In genomic region chr17:3609689-3610088, GRCh38 we compare ENCODE assay signal across 25 cellular contexts. TPM values are rescaled to one million over a fixed set of nuclear protein-coding genes. Genes with fewer than 3 reads are reported as not detected.
DNase-seq lines count a peak whose midpoint lies in the region; ATAC-seq, FAIRE-seq and TF ChIP-seq lines count a peak whose summit lies in the region.
"Had no signal": no experiment of that assay in that cellular context is flagged by ENCODE, and none has a peak within 500 bp of the region (broad histone marks: within the 10 kb centered on the region; RNA-seq: fewer than 3 reads in every experiment).

No MANE protein-coding gene starts in this region.

- TF ChIP-seq POLR2A in IMR-90 (IDR thresholded peaks at IDR 0.05; ENCODE audit: low read depth, low read length) = no peak
- no peak for TF ChIP-seq POLR2A in K562 (conservative IDR thresholded peaks at IDR 0.05)

- H3K14ac ChIP-seq in IMR-90 (replicated peaks; ENCODE audit: low read depth, low read length) (no peak overlapping the region), neuronal stem cell (ENCODE audit: low read length) (peak overlapping the region; percentile 10)

- H2AK5ac ChIP-seq in IMR-90 (ENCODE audit: low read depth, low read length) (no peak overlapping the region), neuronal stem cell (ENCODE audit: low read depth, low read length) (no peak overlapping the region)

- intact Hi-C loops in IMR-90 (cut with micrococcal nuclease) = no loop called here
- intact Hi-C loops in K562 (cut with micrococcal nuclease) = loop anchor here (10.0 kb wide), 1 partner anchor 85 kb away; the partner anchor contains the start of gene P2RX5

- TF ChIP-seq RAD21 in IMR-90 (IDR thresholded peaks at IDR 0.05; ENCODE audit: low read length) (no peak), K562 (CRISPR knock-in tag; conservative IDR thresholded peaks at IDR 0.05 in 1 of 2, IDR thresholded peaks at IDR 0.05 in 1 of 2) (no peak)

- H3K79me2 ChIP-seq in K562 (ENCODE audit: control insufficient read depth, insufficient read depth, low read length) = no peaks in the 10 kb centered on the region

- no peaks in the 10 kb centered on the region for H3K4me1 ChIP-seq in IMR-90 (ENCODE audit: control insufficient read depth, insufficient read depth, low read length)
- no peaks in the 10 kb centered on the region for H3K4me1 ChIP-seq in K562 (replicated peaks in 1 of 2; ENCODE audit: control insufficient read depth in 2 of 2, insufficient read depth in 2 of 2, low read length in 2 of 2)
- H3K4me1 ChIP-seq in neuronal stem cell (ENCODE audit: control insufficient read depth in 2 of 2, insufficient read depth in 1 of 2, low read depth in 1 of 2, low read length in 2 of 2) = no peaks in the 10 kb centered on the region
- H3K4me1 ChIP-seq: A549; BE2C; BLaER1 treated with 17β-estradiol and CSF1 and Interleukin-3, amounts not matched to agents 10 nM and 100 nM had no signal

- H4K20me1 ChIP-seq in IMR-90 (ENCODE audit: insufficient read depth, low read length) (no peaks in the 10 kb centered on the region), K562 (replicated peaks; ENCODE audit: control insufficient read depth, insufficient read depth, low read length) (no peaks in the 10 kb centered on the region)

- H4K8ac ChIP-seq in IMR-90 (ENCODE audit: low read depth in 2 of 2, low read length in 2 of 2) = no peak overlapping the region
- H4K8ac ChIP-seq in neuronal stem cell (ENCODE audit: low read depth, low read length) = no peak overlapping the region

- peaks cover 35% of the 10 kb centered on the region for H3K36me3 ChIP-seq in IMR-90 (ENCODE audit: control insufficient read depth, insufficient read depth, low read length)
- H3K36me3 ChIP-seq in K562 (ENCODE audit: control insufficient read depth, insufficient read depth, low read length) = peaks cover 23% of the 10 kb centered on the region; the same call in 2 of the 3 replicates
- peaks cover 38 to 83% of the 10 kb centered on the region in 2 donors for H3K36me3 ChIP-seq in neuronal stem cell (replicated peaks in 1 of 2; ENCODE audit: control insufficient read depth in 2 of 2, insufficient read depth in 2 of 2, low read length in 2 of 2)
- H3K36me3 ChIP-seq: BE2C had no signal

- H2BK15ac ChIP-seq in IMR-90 (ENCODE audit: low read depth, low read length) (no peak overlapping the region), neuronal stem cell (ENCODE audit: low read length) (no peak overlapping the region)

- no TSS peak for BruUV-seq in IMR-90 (replicated peaks; lab: Mats Ljungman, UMichigan)
- BruUV-seq in K562 (replicated peaks; lab: Mats Ljungman, UMichigan) = no TSS peak

- no peak overlapping the region for H3K4me3 ChIP-seq in IMR-90 (ENCODE audit: insufficient read depth, low read depth, low read length)
- no peak overlapping the region for H3K4me3 ChIP-seq in K562
- H3K4me3 ChIP-seq in neuronal stem cell (ENCODE audit: low read length in 2 of 2) = no peak overlapping the region
- H3K4me3 ChIP-seq: A549; BLaER1 treated with 17β-estradiol and CSF1 and Interleukin-3, amounts not matched to agents 10 nM and 100 nM; GM12878; GM23248 had no signal

- no peaks in the 10 kb centered on the region for H3K9me3 ChIP-seq in IMR-90 (ENCODE audit: control insufficient read depth, insufficient read depth, low read length)
- H3K9me3 ChIP-seq in K562 (replicated peaks; ENCODE audit: control insufficient read depth, insufficient read depth, low read depth, low read length) = no peaks in the 10 kb centered on the region
- H3K9me3 ChIP-seq in neuronal stem cell (replicated peaks in 1 of 2; ENCODE audit: control insufficient read depth in 2 of 2, insufficient read depth in 1 of 2, low read depth in 1 of 2, low read length in 2 of 2) = peaks cover 0 to 3% of the 10 kb centered on the region in 2 donors
- H3K9me3 ChIP-seq: A549; BE2C; BLaER1 treated with 17β-estradiol and CSF1 and Interleukin-3, amounts not matched to agents 10 nM and 100 nM had no signal

- H3K79me1 ChIP-seq in IMR-90 (ENCODE audit: low read depth in 1 of 2, low read length in 2 of 2) = peaks cover 0 to 3% of the 10 kb centered on the region in 2 experiments; a peak in 2 of 4 replicates
- peaks cover 3% of the 10 kb centered on the region for H3K79me1 ChIP-seq in neuronal stem cell (ENCODE audit: low read depth, low read length)

- no peak overlapping the region for H3K4me2 ChIP-seq in IMR-90 (ENCODE audit: low read depth, low read length)
- H3K4me2 ChIP-seq in K562 (ENCODE audit: insufficient read depth, low read length) = no peak overlapping the region
- no peak overlapping the region for H3K4me2 ChIP-seq in neuronal stem cell (ENCODE audit: insufficient read depth, low read length, poor library complexity, severe bottlenecking)
- H3K4me2 ChIP-seq: A549; BLaER1 treated with 17β-estradiol and CSF1 and Interleukin-3, amounts not matched to agents 10 nM and 100 nM had no signal

- H2BK120ac ChIP-seq in IMR-90 (ENCODE audit: low read depth, low read length) (no peak overlapping the region), neuronal stem cell (ENCODE audit: low read depth, low read length) (no peak overlapping the region)

- CTCF ChIA-PET in IMR-90 (lab: Yijun Ruan, JAX) = no interaction called here
- CTCF ChIA-PET in K562 (lab: Yijun Ruan, JAX; ENCODE audit: low intra/inter-chr PET ratio) = no interaction called here

- H3K4ac ChIP-seq in IMR-90 (ENCODE audit: low read depth, low read length) = no peak overlapping the region
- no peak overlapping the region for H3K4ac ChIP-seq in neuronal stem cell (ENCODE audit: low read length)

- FAIRE-seq in K562 (lab: Jason Lieb, UNC) = no peak
- FAIRE-seq: A549, D721Med, GM12878, GM19239, H1 had no signal

- H3K27me3 ChIP-seq in IMR-90 (ENCODE audit: control insufficient read depth, insufficient read depth, low read length) = no peaks in the 10 kb centered on the region
- no peaks in the 10 kb centered on the region for H3K27me3 ChIP-seq in K562 (ENCODE audit: control insufficient read depth in 2 of 2, insufficient read depth in 2 of 2, low read length in 2 of 2)
- H3K27me3 ChIP-seq in neuronal stem cell (ENCODE audit: control insufficient read depth in 3 of 3, insufficient read depth in 3 of 3, low read depth in 1 of 3, low read length in 3 of 3) = no peaks in the 10 kb centered on the region
- H3K27me3 ChIP-seq: BE2C; BLaER1 treated with 17β-estradiol and CSF1 and Interleukin-3, amounts not matched to agents 10 nM and 100 nM had no signal

- in situ Hi-C loops in IMR-90 (cut with MboI; ENCODE audit: low sequenced_read_pairs) = no loop called here
- in situ Hi-C loops in K562 (cut with MboI) = no loop called here

- dilution Hi-C loops in IMR-90 (cut with HindIII; ENCODE audit: low sequenced_read_pairs, unreplicated experiment) = no loop called here

- no peak overlapping the region for H2BK20ac ChIP-seq in IMR-90 (ENCODE audit: low read depth, low read length)

- no peak for TF ChIP-seq CTCF in IMR-90 (conservative IDR thresholded peaks at IDR 0.05; ENCODE audit: low read depth, low read length)
- no peak for TF ChIP-seq CTCF in K562 (IDR thresholded peaks at IDR 0.05 in 2 of 3, conservative IDR thresholded peaks at IDR 0.05 in 1 of 3; ENCODE audit: insufficient read depth in 2 of 3, low read depth in 1 of 3, low read length in 3 of 3)

- POLR2A ChIA-PET in IMR-90 (lab: Charles Lee; ENCODE audit: unreplicated experiment) = no interaction called here
- POLR2A ChIA-PET in K562 (lab: Yijun Ruan, JAX) = no interaction called here

- ATAC-seq in IMR-90 (ENCODE audit: low read depth) = no peak
- ATAC-seq in K562 = no peak
- no peak for ATAC-seq in HG02870 (IDR thresholded peaks at IDR 0.05; ENCODE audit: unreplicated experiment)
- ATAC-seq: A549, GM12878 had no signal

- H2AFZ ChIP-seq in IMR-90 (replicated peaks; ENCODE audit: low read length, poor library complexity) (no peak overlapping the region), K562 (ENCODE audit: low read depth, low read length) (no peak overlapping the region), neuronal stem cell (ENCODE audit: low read length) (no peak overlapping the region)
- H2AFZ ChIP-seq: GM23248 had no signal

- no peak overlapping the region for H3K9ac ChIP-seq in IMR-90 (ENCODE audit: low read depth, low read length)
- H3K9ac ChIP-seq in K562 (ENCODE audit: insufficient read depth in 1 of 2, low read depth in 2 of 2, low read length in 2 of 2) = peak overlapping the region in 1 of 2 experiments; percentile 26; a peak in 1 of 4 replicates
- H3K9ac ChIP-seq in neuronal stem cell (ENCODE audit: low read depth, low read length, poor library complexity) = no peak overlapping the region
- H3K9ac ChIP-seq: BLaER1 treated with 17β-estradiol and CSF1 and Interleukin-3, amounts not matched to agents 10 nM and 100 nM; GM23248 had no signal

- no peak overlapping the region for H3K56ac ChIP-seq in IMR-90 (ENCODE audit: extremely low read depth, insufficient read depth, low read length)

- no peak overlapping the region for H3K23ac ChIP-seq in IMR-90 (ENCODE audit: low read depth, low read length)
- H3K23ac ChIP-seq in neuronal stem cell (ENCODE audit: low read depth, low read length, poor library complexity) = peak overlapping the region; percentile 81

- 100% methylated on average over 6 of the region's 10 CpGs; no CpG with 5 or more reads in 1 of the 2 experiments for WGBS in IMR-90 (ENCODE audit: extremely low coverage in 2 of 2, insufficient read length in 1 of 2), 2 experiments
- WGBS in K562 (ENCODE audit: insufficient coverage, low coverage, missing lambda C conversion rate) = 100% methylated on average over 4 of the region's 10 CpGs
- WGBS in neuronal stem cell (ENCODE audit: extremely low coverage in 2 of 2, insufficient read length in 2 of 2, insufficient replicate concordance in 1 of 2), 2 donors = no CpG with 5 or more reads among the region's 10 CpGs

- H4K91ac ChIP-seq in IMR-90 (ENCODE audit: insufficient read depth, low read depth, low read length) (no peak overlapping the region), neuronal stem cell (ENCODE audit: low read depth, low read length, poor library complexity) (no peak overlapping the region)

- DNase-seq in IMR-90 = no peak
- DNase-seq in K562 (ENCODE audit: extremely low read depth in 1 of 4, low spot score in 3 of 4) = no peak
- no peak for DNase-seq in neuronal stem cell (ENCODE audit: low spot score)
- DNase-seq in NCI-H2029 treated with DMSO at 0.1 percent for 48 hours (lab: John Stamatoyannopoulos, UW) = no peak
- DNase-seq: 8988T; ACHN; AML-193; BE2C; CD4-positive, alpha-beta T cell; CD8-positive, alpha-beta memory T cell; DMS 273 treated with DMSO at 0.1 percent for 48 hours; DMS79; EL; GDM1; GM23248; H7; HCEC 1CT had no signal

- H2BK12ac ChIP-seq in neuronal stem cell (ENCODE audit: low read length) = no peak overlapping the region

- peak overlapping the region; percentile 31 for H2AK9ac ChIP-seq in IMR-90 (replicated peaks; ENCODE audit: low read depth, low read length, poor library complexity)

- H2BK5ac ChIP-seq in IMR-90 (ENCODE audit: low read depth, low read length, poor library complexity, severe bottlenecking) (no peak overlapping the region), neuronal stem cell (ENCODE audit: low read length) (peak overlapping the region; percentile 13)

- H4K5ac ChIP-seq in IMR-90 (ENCODE audit: low read depth, low read length) = no peak overlapping the region

- H3K9me1 ChIP-seq in IMR-90 (ENCODE audit: insufficient read depth, low read length) (peaks cover 3% of the 10 kb centered on the region; the same call in 1 of the 2 replicates), K562 (ENCODE audit: control insufficient read depth, insufficient read depth, low read length) (no peaks in the 10 kb centered on the region)

- no peak for TF ChIP-seq EP300 in K562 (IDR thresholded peaks at IDR 0.05; ENCODE audit: low read length)

- H3K18ac ChIP-seq in IMR-90 (ENCODE audit: low read depth, low read length) (no peak overlapping the region), neuronal stem cell (ENCODE audit: low read length) (no peak overlapping the region)

- H3K27ac ChIP-seq in IMR-90 (ENCODE audit: insufficient read depth, low read length) (no peak overlapping the region), K562 (ENCODE audit: extremely low read depth, low read depth, low read length) (no peak overlapping the region), neuronal stem cell (replicated peaks; ENCODE audit: low read length) (no peak overlapping the region)
- H3K27ac ChIP-seq: A549; BLaER1 treated with 17β-estradiol and CSF1 and Interleukin-3, amounts not matched to agents 10 nM and 100 nM; GM23248 had no signal

RNA-seq across cellular contexts. Expression of gene TRPV1, which starts 0.5 kb away (rescaled TPM):
- total RNA-seq in IMR-90 (2012; rRNA removed) (0.28 and 0.54 TPM in 2 replicates), K562 (2014; rRNA removed) (0.08 TPM in 1 of 2 replicates, not detected in the other), K562 (2014; rRNA removed; fragmentation: Illumina TruSeq; extraction: Trizol) (0.11 TPM in 1 of 2 replicates, not detected in the other), K562 (2015; rRNA removed; fragmentation: Illumina TruSeq; extraction: Trizol) (0.15 TPM in 1 of 2 replicates, not detected in the other), K562 (2021) (0.11 and 0.20 TPM in 2 replicates)
- polyA plus RNA-seq in IMR-90 (2012; rRNA removed) (1.5 and 1.9 TPM in 2 replicates), K562 (2011; rRNA removed) (0.12 and 0.18 TPM in 2 replicates), K562 (2014; fragmentation: Illumina TruSeq; extraction: Trizol) (0.09 and 0.12 TPM in 2 replicates), K562 (2014; fragmentation: Nextera tagmentation; extraction: Ambion mirVana) (under 1 TPM in 1 of 2 experiments, not detected in 1; 0.01 TPM), K562 (2014; rRNA removed) (0.09 and 0.12 TPM in 2 replicates)
- polyA plus RNA-seq in IMR-90 (2012; cell fraction: cytosol; rRNA removed) = 0.74 and 0.99 TPM in 2 replicates
- polyA plus RNA-seq in IMR-90 (2012; cell fraction: nucleus; rRNA removed; ENCODE audit: low replicate concordance) = 14.3 and 14.8 TPM in 2 replicates
- total RNA-seq in K562 (2011; cell fraction: chromatin; rRNA removed; ENCODE audit: low replicate concordance) = 0.83 and 2.1 TPM in 2 replicates
- 0.83 and 1.1 TPM in 2 replicates for total RNA-seq in K562 (2011; cell fraction: nucleolus; rRNA removed)
- total RNA-seq in K562 (2011; cell fraction: nucleoplasm; rRNA removed) = 0.44 and 1.9 TPM in 2 replicates
- 0.09 and 0.27 TPM in 2 replicates for polyA plus RNA-seq in K562 (2011; cell fraction: cytosol; rRNA removed)
- 0.38 and 0.42 TPM in 2 replicates for polyA plus RNA-seq in K562 (2011; cell fraction: nucleus; rRNA removed)
- polyA plus RNA-seq in K562 (2012) = 0.13 and 0.58 TPM in 2 replicates
- polyA minus RNA-seq in K562 (2011; rRNA and poly(A)+ RNA removed) = 0.48 TPM in 1 of 2 replicates, not detected in the other
- polyA minus RNA-seq in K562 (2011; cell fraction: cytosol; rRNA and poly(A)+ RNA removed) = 0.91 TPM in 1 of 2 replicates, not detected in the other
- polyA minus RNA-seq in K562 (2011; cell fraction: nucleus; rRNA and poly(A)+ RNA removed) = 0.27 and 0.44 TPM in 2 replicates
- polyA plus RNA-seq in neuronal stem cell (2013, experiment 1 of 2) = 3.2 TPM
- polyA plus RNA-seq in neuronal stem cell (2013, experiment 2 of 2) = 3.3 TPM
- polyA plus RNA-seq: CD14-positive monocyte had no signal

RNA-seq across cellular contexts. Expression of gene SHPK, which starts 26.4 kb away (rescaled TPM):
- 12.8 and 14.3 TPM in 2 replicates for total RNA-seq in IMR-90 (2012; rRNA removed)
- polyA plus RNA-seq in IMR-90 (2012; rRNA removed) = 10.7 and 11.1 TPM in 2 replicates
- polyA plus RNA-seq in IMR-90 (2012; cell fraction: cytosol; rRNA removed) = 7.5 and 9.2 TPM in 2 replicates
- polyA plus RNA-seq in IMR-90 (2012; cell fraction: nucleus; rRNA removed; ENCODE audit: low replicate concordance) = 20.4 and 20.5 TPM in 2 replicates
- total RNA-seq in K562 (2011; cell fraction: chromatin; rRNA removed; ENCODE audit: low replicate concordance) = 13.0 and 29.8 TPM in 2 replicates
- total RNA-seq in K562 (2011; cell fraction: nucleolus; rRNA removed) = 18.3 and 19.6 TPM in 2 replicates
- total RNA-seq in K562 (2011; cell fraction: nucleoplasm; rRNA removed) = 12.8 and 15.2 TPM in 2 replicates
- 16.3 and 20.2 TPM in 2 replicates for total RNA-seq in K562 (2014; rRNA removed)
- total RNA-seq in K562 (2014; rRNA removed; fragmentation: Illumina TruSeq; extraction: Trizol) = 7.2 and 10.0 TPM in 2 replicates
- 11.8 and 12.3 TPM in 2 replicates for total RNA-seq in K562 (2015; rRNA removed; fragmentation: Illumina TruSeq; extraction: Trizol)
- total RNA-seq in K562 (2021) = 14.2 and 14.9 TPM in 2 replicates
- 12.6 and 13.1 TPM in 2 replicates for polyA plus RNA-seq in K562 (2011; rRNA removed)
- 17.7 and 23.1 TPM in 2 replicates for polyA plus RNA-seq in K562 (2011; cell fraction: cytosol; rRNA removed)
- 5.7 and 9.0 TPM in 2 replicates for polyA plus RNA-seq in K562 (2011; cell fraction: nucleus; rRNA removed)
- 9.8 and 10.4 TPM in 2 replicates for polyA plus RNA-seq in K562 (2012)
- polyA plus RNA-seq in K562 (2014; fragmentation: Illumina TruSeq; extraction: Trizol) = 12.2 and 12.8 TPM in 2 replicates
- polyA plus RNA-seq in K562 (2014; fragmentation: Nextera tagmentation; extraction: Ambion mirVana) = 1 to 10 TPM; 2.5 to 2.6 TPM
- polyA plus RNA-seq in K562 (2014; rRNA removed) = 10.5 and 11.2 TPM in 2 replicates
- 13.5 and 19.8 TPM in 2 replicates for polyA minus RNA-seq in K562 (2011; rRNA and poly(A)+ RNA removed)
- 15.0 and 15.7 TPM in 2 replicates for polyA minus RNA-seq in K562 (2011; cell fraction: cytosol; rRNA and poly(A)+ RNA removed)
- polyA minus RNA-seq in K562 (2011; cell fraction: nucleus; rRNA and poly(A)+ RNA removed) = 4.7 and 6.9 TPM in 2 replicates
- polyA plus RNA-seq in neuronal stem cell (2013, experiment 1 of 2) = 13.9 TPM
- 14.1 TPM for polyA plus RNA-seq in neuronal stem cell (2013, experiment 2 of 2)

RNA-seq across cellular contexts. Expression of gene CTNS, which starts 26.9 kb away (rescaled TPM):
- total RNA-seq in IMR-90 (2012; rRNA removed) (4.7 and 6.9 TPM in 2 replicates), K562 (2014; rRNA removed) (4.8 and 5.6 TPM in 2 replicates), K562 (2014; rRNA removed; fragmentation: Illumina TruSeq; extraction: Trizol) (3.5 TPM in 2 replicates), K562 (2015; rRNA removed; fragmentation: Illumina TruSeq; extraction: Trizol) (4.9 and 5.8 TPM in 2 replicates), K562 (2021) (6.2 and 7.3 TPM in 2 replicates)
- polyA plus RNA-seq in IMR-90 (2012; rRNA removed) (4.7 and 5.3 TPM in 2 replicates), K562 (2011; rRNA removed) (4.2 and 4.6 TPM in 2 replicates), K562 (2014; fragmentation: Illumina TruSeq; extraction: Trizol) (6.7 and 7.8 TPM in 2 replicates), K562 (2014; fragmentation: Nextera tagmentation; extraction: Ambion mirVana) (1 to 10 TPM in 1 of 2 experiments, under 1 TPM in 1; 0.66 to 1.0 TPM), K562 (2014; rRNA removed) (6.0 and 8.4 TPM in 2 replicates)
- polyA plus RNA-seq in IMR-90 (2012; cell fraction: cytosol; rRNA removed) = 3.1 and 5.1 TPM in 2 replicates
- polyA plus RNA-seq in IMR-90 (2012; cell fraction: nucleus; rRNA removed; ENCODE audit: low replicate concordance) = 8.7 and 9.4 TPM in 2 replicates
- 9.1 and 19.9 TPM in 2 replicates for total RNA-seq in K562 (2011; cell fraction: chromatin; rRNA removed; ENCODE audit: low replicate concordance)
- 15.8 and 19.3 TPM in 2 replicates for total RNA-seq in K562 (2011; cell fraction: nucleolus; rRNA removed)
- total RNA-seq in K562 (2011; cell fraction: nucleoplasm; rRNA removed) = 11.6 and 13.5 TPM in 2 replicates
- polyA plus RNA-seq in K562 (2011; cell fraction: cytosol; rRNA removed) = 5.2 and 8.5 TPM in 2 replicates
- polyA plus RNA-seq in K562 (2011; cell fraction: nucleus; rRNA removed) = 13.9 and 17.9 TPM in 2 replicates
- polyA plus RNA-seq in K562 (2012) = 6.4 and 12.1 TPM in 2 replicates
- 3.3 and 5.8 TPM in 2 replicates for polyA minus RNA-seq in K562 (2011; rRNA and poly(A)+ RNA removed)
- 2.8 and 3.9 TPM in 2 replicates for polyA minus RNA-seq in K562 (2011; cell fraction: cytosol; rRNA and poly(A)+ RNA removed)
- 3.4 and 4.1 TPM in 2 replicates for polyA minus RNA-seq in K562 (2011; cell fraction: nucleus; rRNA and poly(A)+ RNA removed)
- polyA plus RNA-seq in neuronal stem cell (2013, experiment 1 of 2) = 12.5 TPM
- polyA plus RNA-seq in neuronal stem cell (2013, experiment 2 of 2) = 12.7 TPM

RNA-seq across cellular contexts. Expression of gene TRPV3, which starts 52.1 kb away (rescaled TPM):
- under 0.01 and 0.18 TPM in 2 replicates for total RNA-seq in IMR-90 (2012; rRNA removed)
- polyA plus RNA-seq in IMR-90 (2012; rRNA removed) = 0.10 and 0.26 TPM in 2 replicates
- polyA plus RNA-seq in IMR-90 (2012; cell fraction: cytosol; rRNA removed) = 0.03 and 0.14 TPM in 2 replicates
- 0.59 and 1.5 TPM in 2 replicates for polyA plus RNA-seq in IMR-90 (2012; cell fraction: nucleus; rRNA removed; ENCODE audit: low replicate concordance)
- 0.90 and 1.3 TPM in 2 replicates for total RNA-seq in K562 (2011; cell fraction: chromatin; rRNA removed; ENCODE audit: low replicate concordance)
- total RNA-seq in K562 (2011; cell fraction: nucleolus; rRNA removed) = 0.39 and 1.2 TPM in 2 replicates
- 0.69 and 0.73 TPM in 2 replicates for total RNA-seq in K562 (2011; cell fraction: nucleoplasm; rRNA removed)
- total RNA-seq in K562 (2014; rRNA removed) = 0.09 TPM in 1 of 2 replicates, not detected in the other
- total RNA-seq in K562 (2014; rRNA removed; fragmentation: Illumina TruSeq; extraction: Trizol) = 0.07 and 0.10 TPM in 2 replicates
- 0.11 TPM in 2 replicates for total RNA-seq in K562 (2015; rRNA removed; fragmentation: Illumina TruSeq; extraction: Trizol)
- 0.11 and 0.18 TPM in 2 replicates for total RNA-seq in K562 (2021)
- 0.09 and 0.22 TPM in 2 replicates for polyA plus RNA-seq in K562 (2011; rRNA removed)
- 0.03 and 0.15 TPM in 2 replicates for polyA plus RNA-seq in K562 (2011; cell fraction: cytosol; rRNA removed)
- polyA plus RNA-seq in K562 (2011; cell fraction: nucleus; rRNA removed) = 0.32 and 0.55 TPM in 2 replicates
- polyA plus RNA-seq in K562 (2012) = 0.09 and 0.17 TPM in 2 replicates
- polyA plus RNA-seq in K562 (2014; fragmentation: Illumina TruSeq; extraction: Trizol) = 0.08 and 0.10 TPM in 2 replicates
- polyA plus RNA-seq in K562 (2014; fragmentation: Nextera tagmentation; extraction: Ambion mirVana) = under 1 TPM in 1 of 2 experiments, not detected in 1; 0.03 TPM
- polyA plus RNA-seq in K562 (2014; rRNA removed) = 0.42 and 0.55 TPM in 2 replicates
- polyA minus RNA-seq in K562 (2011; rRNA and poly(A)+ RNA removed) = 0.25 and 0.36 TPM in 2 replicates
- not detected in 2 replicates for polyA minus RNA-seq in K562 (2011; cell fraction: cytosol; rRNA and poly(A)+ RNA removed)
- 0.27 and 0.44 TPM in 2 replicates for polyA minus RNA-seq in K562 (2011; cell fraction: nucleus; rRNA and poly(A)+ RNA removed)
- polyA plus RNA-seq in neuronal stem cell (2013, experiment 1 of 2) = 2.0 TPM
- polyA plus RNA-seq in neuronal stem cell (2013, experiment 2 of 2) = 2.4 TPM
- polyA plus RNA-seq: CD14-positive monocyte had no signal

RNA-seq across cellular contexts. Expression of gene TAX1BP3, which starts 58.7 kb away (rescaled TPM):
- total RNA-seq in IMR-90 (2012; rRNA removed) = 146 and 170 TPM in 2 replicates
- 176 and 196 TPM in 2 replicates for polyA plus RNA-seq in IMR-90 (2012; rRNA removed)
- 234 and 272 TPM in 2 replicates for polyA plus RNA-seq in IMR-90 (2012; cell fraction: cytosol; rRNA removed)
- 101 and 135 TPM in 2 replicates for polyA plus RNA-seq in IMR-90 (2012; cell fraction: nucleus; rRNA removed; ENCODE audit: low replicate concordance)
- total RNA-seq in K562 (2011; cell fraction: chromatin; rRNA removed; ENCODE audit: low replicate concordance) = 6.8 and 15.3 TPM in 2 replicates
- 6.2 and 10.7 TPM in 2 replicates for total RNA-seq in K562 (2011; cell fraction: nucleolus; rRNA removed)
- total RNA-seq in K562 (2011; cell fraction: nucleoplasm; rRNA removed) = 6.9 and 7.4 TPM in 2 replicates
- total RNA-seq in K562 (2014; rRNA removed) = 10.9 and 17.5 TPM in 2 replicates
- total RNA-seq in K562 (2014; rRNA removed; fragmentation: Illumina TruSeq; extraction: Trizol) = 4.1 and 4.4 TPM in 2 replicates
- 7.9 and 8.2 TPM in 2 replicates for total RNA-seq in K562 (2015; rRNA removed; fragmentation: Illumina TruSeq; extraction: Trizol)
- 14.5 and 15.4 TPM in 2 replicates for total RNA-seq in K562 (2021)
- polyA plus RNA-seq in K562 (2011; rRNA removed) = 6.2 and 10.7 TPM in 2 replicates
- 17.1 and 21.8 TPM in 2 replicates for polyA plus RNA-seq in K562 (2011; cell fraction: cytosol; rRNA removed)
- 9.7 and 10.7 TPM in 2 replicates for polyA plus RNA-seq in K562 (2011; cell fraction: nucleus; rRNA removed)
- 13.4 and 18.9 TPM in 2 replicates for polyA plus RNA-seq in K562 (2012)
- 5.8 and 13.9 TPM in 2 replicates for polyA plus RNA-seq in K562 (2014; fragmentation: Illumina TruSeq; extraction: Trizol)
- 1 to 10 TPM in 1 of 2 experiments, under 1 TPM in 1; 0.99 to 2.5 TPM for polyA plus RNA-seq in K562 (2014; fragmentation: Nextera tagmentation; extraction: Ambion mirVana)
- 6.4 and 8.5 TPM in 2 replicates for polyA plus RNA-seq in K562 (2014; rRNA removed)
- polyA minus RNA-seq in K562 (2011; rRNA and poly(A)+ RNA removed) = 4.4 and 4.6 TPM in 2 replicates
- polyA minus RNA-seq in K562 (2011; cell fraction: cytosol; rRNA and poly(A)+ RNA removed) = 12.2 and 13.9 TPM in 2 replicates
- 3.5 and 5.0 TPM in 2 replicates for polyA minus RNA-seq in K562 (2011; cell fraction: nucleus; rRNA and poly(A)+ RNA removed)
- polyA plus RNA-seq in neuronal stem cell (2013, experiment 1 of 2) = 39.2 TPM
- polyA plus RNA-seq in neuronal stem cell (2013, experiment 2 of 2) = 37.4 TPM
